8 cellular contexts compared by ENCODE assay signal in genomic region chr12:104288635-104289258, GRCh38. TPM values are rescaled to one million over a fixed set of nuclear protein-coding genes. Genes with fewer than 3 reads are reported as not detected.
DNase-seq lines count a peak whose midpoint lies in the region; TF ChIP-seq lines count a peak whose summit lies in the region.

No MANE protein-coding gene starts in this region.

- H2AFZ ChIP-seq in H9 (ENCODE audit: low read length) = no peak overlapping the region

- H3K36me3 Mint-ChIP-seq in H9 (ENCODE audit: insufficient read depth in 1 of 3, low read depth in 3 of 3) (peaks cover 14 to 23% (median 21%) of the 10 kb centered on the region in 3 experiments; a peak in 6 of 7 replicates), neural crest cell (ENCODE audit: low read depth) (peaks cover 15% of the 10 kb centered on the region)

- no peak overlapping the region for H3T11ph ChIP-seq in H9 (ENCODE audit: low read length)

- TF ChIP-seq CTCF in H9 (conservative IDR thresholded peaks at IDR 0.05) (no peak), foreskin fibroblast (IDR thresholded peaks at IDR 0.05; ENCODE audit: low read depth, low read length) (no peak), neural crest cell (conservative IDR thresholded peaks at IDR 0.05) (no peak)

- peak overlapping the region; percentile 9 for H2BK12ac ChIP-seq in H9 (ENCODE audit: insufficient read length, low read depth, low read length)

- H3K23me2 ChIP-seq in H9 (ENCODE audit: insufficient read length, low read depth, low read length, poor library complexity, severe bottlenecking) = peaks cover 16% of the 10 kb centered on the region

- H3K27me3 Mint-ChIP-seq in H9 (ENCODE audit: low read depth) = peaks cover 4% of the 10 kb centered on the region; the same call in 1 of the 2 replicates
- no peaks in the 10 kb centered on the region for H3K27me3 Mint-ChIP-seq in neural crest cell (ENCODE audit: low read depth)

- peak overlapping the region; percentile 59 for H3K27ac ChIP-seq in H9 (ENCODE audit: insufficient read length, low read depth, low read length)

- DNase-seq in EH (ENCODE audit: low read depth) = peak; percentile 84
- DNase-seq in H9 = peak; percentile 96
- peak; percentile 84 for DNase-seq in MG63
- DNase-seq in SHP77 (lab: John Stamatoyannopoulos, UW) = peak; percentile 77 to 82
- DNase-seq in activated gamma-delta T cell (lab: John Stamatoyannopoulos, UW) = peak; percentile 85
- DNase-seq in foreskin fibroblast = peak; percentile 79 to 93
- peak; percentile 77 for DNase-seq in neural crest cell (ENCODE audit: low read depth, low spot score)
- DNase-seq in stromal cell of bone marrow (ENCODE audit: low read depth) = peak; percentile 63

- H2BK15ac ChIP-seq in H9 (ENCODE audit: low read depth, low read length) = no peak overlapping the region

- H3K56ac ChIP-seq in H9 (ENCODE audit: insufficient read length, low read depth, low read length) = no peak overlapping the region

- no peak overlapping the region for H4K5ac ChIP-seq in H9 (ENCODE audit: insufficient read length, low read depth, low read length)

- H2BK20ac ChIP-seq in H9 (ENCODE audit: low read depth, low read length, poor library complexity, severe bottlenecking) = no peak overlapping the region

- no peak overlapping the region for H2AK5ac ChIP-seq in H9 (ENCODE audit: insufficient read length, low read length)

- H3K36me3 ChIP-seq in MG63 = peaks cover 66% of the 10 kb centered on the region

- H3K9ac ChIP-seq in H9 (ENCODE audit: extremely low read depth, insufficient read length, low read length) = peak overlapping the region; percentile 89

- no CpG with 5 or more reads among the region's 41 CpGs for WGBS in H9 (ENCODE audit: extremely low coverage, insufficient read length, low lambda C conversion rate)

- H3K14ac ChIP-seq in H9 (ENCODE audit: insufficient read depth, low read length) = peak overlapping the region; percentile 86

- H3K4me1 Mint-ChIP-seq in H9 = peaks cover 40 to 46% of the 10 kb centered on the region in 2 experiments
- peaks cover 54% of the 10 kb centered on the region for H3K4me1 Mint-ChIP-seq in neural crest cell

- no peak overlapping the region for H2BK120ac ChIP-seq in H9 (ENCODE audit: low read depth, low read length, poor library complexity, severe bottlenecking)

- no peak overlapping the region for H2BK5ac ChIP-seq in H9 (ENCODE audit: insufficient read length, low read length)

- no peak overlapping the region for H3K23ac ChIP-seq in H9 (ENCODE audit: insufficient read length, low read depth, low read length)

- peaks cover 20% of the 10 kb centered on the region; the same call in 1 of the 2 replicates for H3K79me2 ChIP-seq in H9 (ENCODE audit: insufficient read depth, low read length)

- H3K27ac Mint-ChIP-seq in H9 (peak overlapping the region; percentile 94 to 99 (median 94); a peak in 6 of 7 replicates), neural crest cell (ENCODE audit: unreplicated experiment) (peak overlapping the region; percentile 100)

- peaks cover 10% of the 10 kb centered on the region; the same call in 1 of the 2 replicates for H3K4me1 ChIP-seq in H9 (ENCODE audit: insufficient read depth, low read length)

- H3K9me3 Mint-ChIP-seq in H9 (no peaks in the 10 kb centered on the region), neural crest cell (no peaks in the 10 kb centered on the region)

- H3K79me1 ChIP-seq in H9 (ENCODE audit: insufficient read depth, low read depth, low read length, poor library complexity, severe bottlenecking) = peaks cover 5% of the 10 kb centered on the region

- no peak overlapping the region; the same call in 1 of the 2 replicates for H3K4ac ChIP-seq in H9 (ENCODE audit: low read depth, low read length)

- peak overlapping the region; percentile 80 for H3K18ac ChIP-seq in H9 (ENCODE audit: insufficient read length, low read depth, low read length)

- no peaks in the 10 kb centered on the region for H3K27me3 ChIP-seq in H9 (ENCODE audit: insufficient read depth, low read length)
- H3K27me3 ChIP-seq in MG63 = no peaks in the 10 kb centered on the region

- H3K9me3 ChIP-seq in H9 (ENCODE audit: control insufficient read depth, low read depth, low read length) = no peaks in the 10 kb centered on the region
- H3K9me3 ChIP-seq in MG63 = no peaks in the 10 kb centered on the region

- no peaks in the 10 kb centered on the region for H4K20me1 ChIP-seq in H9 (ENCODE audit: control insufficient read depth, insufficient read depth, insufficient read length)

- no peak overlapping the region for H4K91ac ChIP-seq in H9 (ENCODE audit: insufficient read length, low read depth, low read length)

- peak overlapping the region; percentile 89 for H3K4me2 ChIP-seq in H9 (ENCODE audit: insufficient read depth, insufficient read length, low read length)

- H3K4me3 ChIP-seq in MG63 (peak overlapping the region; percentile 94), foreskin fibroblast (ENCODE audit: low read depth in 1 of 2, low read length in 2 of 2) (peak overlapping the region; percentile 93 to 100)

- peak overlapping the region; percentile 97 to 100 for H3K4me3 Mint-ChIP-seq in H9
- peak overlapping the region; percentile 98 for H3K4me3 Mint-ChIP-seq in neural crest cell

- H4K8ac ChIP-seq in H9 (replicated peaks; ENCODE audit: insufficient read length, low read depth, low read length) = no peak overlapping the region

RNA-seq across cellular contexts. Expression of gene EID3, which starts 14.8 kb away (rescaled TPM):
- total RNA-seq in H9 (2021) (1.2 and 1.4 TPM in 2 replicates), neural crest cell (1.8 and 3.0 TPM in 2 replicates)
- 6.0 and 6.8 TPM in 2 replicates for total RNA-seq in MG63 (2014; rRNA removed; shearing (Covaris generic); ENCODE audit: low replicate concordance)

Comparison
In these comparisons a context has a peak if more than half of its experiments do, and no peak if none do; other contexts are left out.
1. Peak in every context shown above with its lines: DNase-seq, H3K4me3 ChIP-seq and H3K27ac ChIP-seq.